12 cellular contexts compared by ENCODE assay signal in the genomic region with DNA sequence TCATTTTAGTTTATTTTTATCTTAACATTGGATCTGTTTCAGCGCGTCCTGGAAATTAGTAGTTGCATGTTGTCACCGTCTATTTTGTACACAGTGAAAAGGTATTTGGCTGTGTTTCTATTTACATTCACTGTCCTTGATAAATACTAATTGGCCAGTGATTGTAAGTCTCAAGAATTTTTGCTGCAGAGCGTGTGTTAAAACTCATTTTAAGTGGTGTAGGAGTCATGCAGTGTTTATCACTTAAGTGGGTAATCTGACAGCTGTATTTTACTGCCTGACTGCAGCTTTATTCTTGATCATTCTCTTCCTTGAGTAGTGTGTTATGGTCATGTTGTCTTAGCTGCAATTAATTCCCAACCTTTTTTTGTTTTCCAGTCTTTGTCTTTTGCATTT. TPM values are rescaled to one million over a fixed set of nuclear protein-coding genes. Genes with fewer than 3 reads are reported as not detected.
DNase-seq lines count a peak whose midpoint lies in the region; ATAC-seq and TF ChIP-seq lines count a peak whose summit lies in the region.
"Had no signal": no experiment of that assay in that cellular context is flagged by ENCODE, and none has a peak within 500 bp of the region (broad histone marks: within the 10 kb centered on the region; RNA-seq: fewer than 3 reads in every experiment).

No MANE protein-coding gene starts in this region.

- H3K4me1 ChIP-seq in right atrium auricular region: peaks cover 0 to 34% of the 10 kb centered on the region in 2 donors

- no peak overlapping the region for H3K4me3 ChIP-seq in right atrium auricular region
- H3K4me3 ChIP-seq in WERI-Rb-1 (ENCODE audit: low read depth, low read length): no peak overlapping the region
- H3K4me3 ChIP-seq: SK-N-MC had no signal

- ATAC-seq in GM18907 (IDR thresholded peaks at IDR 0.05; ENCODE audit: unreplicated experiment) (peak; percentile 15), HG03108 (IDR thresholded peaks at IDR 0.05; ENCODE audit: unreplicated experiment) (no peak)
- ATAC-seq in stimulated activated naive B cell treated with anti-CD40 and anti-IgM and Interleukin-4, amounts not matched to agents 10 μg/mL and 1 μg/mL and 100 μg/mL, for 72 hours (replicated peaks): no peak
- ATAC-seq: effector memory CD8-positive, alpha-beta T cell had no signal

- no peaks in the 10 kb centered on the region for H3K27me3 ChIP-seq in right atrium auricular region
- H3K27me3 ChIP-seq in WERI-Rb-1 (ENCODE audit: insufficient read depth, low read depth, severe bottlenecking): no peaks in the 10 kb centered on the region

- H3K36me3 ChIP-seq in right atrium auricular region: no peaks in the 10 kb centered on the region
- H3K36me3 ChIP-seq in WERI-Rb-1: no peaks in the 10 kb centered on the region

- DNase-seq in NCI-H748 treated with DMSO at 0.1 percent for 48 hours (lab: John Stamatoyannopoulos, UW): peak; percentile 29
- no peak for DNase-seq in right atrium auricular region (ENCODE audit: low spot score)
- no peak for DNase-seq in stimulated activated naive B cell treated with anti-CD40 and anti-IgM and Interleukin-4, amounts not matched to agents 10 μg/mL and 1 μg/mL and 100 μg/mL, for 72 hours
- no peak for DNase-seq in HK-2 (ENCODE audit: unreplicated experiment)
- no peak for DNase-seq in WERI-Rb-1
- DNase-seq in occipital lobe (lab: John Stamatoyannopoulos, UW): no peak
- DNase-seq: activated naive CD4-positive, alpha-beta T cell treated with anti-CD3 and anti-CD28 coated beads for 36 hours; effector memory CD8-positive, alpha-beta T cell had no signal

- no peaks in the 10 kb centered on the region for H3K9me3 Mint-ChIP-seq in stimulated activated naive B cell treated with anti-CD40 and anti-IgM and Interleukin-4, amounts not matched to agents 10 μg/mL and 1 μg/mL and 100 μg/mL, for 72 hours
- H3K9me3 Mint-ChIP-seq: activated naive CD4-positive, alpha-beta T cell treated with anti-CD3 and anti-CD28 coated beads for 36 hours; effector memory CD8-positive, alpha-beta T cell had no signal

- H3K9me3 ChIP-seq in right atrium auricular region: no peaks in the 10 kb centered on the region
- H3K9me3 ChIP-seq in WERI-Rb-1 (ENCODE audit: severe bottlenecking): no peaks in the 10 kb centered on the region

- no peak overlapping the region for H3K27ac Mint-ChIP-seq in stimulated activated naive B cell treated with anti-CD40 and anti-IgM and Interleukin-4, amounts not matched to agents 10 μg/mL and 1 μg/mL and 100 μg/mL, for 72 hours
- H3K27ac Mint-ChIP-seq: activated naive CD4-positive, alpha-beta T cell treated with anti-CD3 and anti-CD28 coated beads for 36 hours; effector memory CD8-positive, alpha-beta T cell had no signal

- H3K27ac ChIP-seq in right atrium auricular region (peak overlapping the region; percentile 56 to 75), WERI-Rb-1 (no peak overlapping the region)
- H3K27ac ChIP-seq: SK-N-MC had no signal

- H3K4me3 Mint-ChIP-seq in stimulated activated naive B cell treated with anti-CD40 and anti-IgM and Interleukin-4, amounts not matched to agents 10 μg/mL and 1 μg/mL and 100 μg/mL, for 72 hours: peak overlapping the region; percentile 10 to 61
- H3K4me3 Mint-ChIP-seq: activated naive CD4-positive, alpha-beta T cell treated with anti-CD3 and anti-CD28 coated beads for 36 hours; effector memory CD8-positive, alpha-beta T cell had no signal

- H3K36me3 Mint-ChIP-seq in stimulated activated naive B cell treated with anti-CD40 and anti-IgM and Interleukin-4, amounts not matched to agents 10 μg/mL and 1 μg/mL and 100 μg/mL, for 72 hours: no peaks in the 10 kb centered on the region

- H3K27me3 Mint-ChIP-seq in stimulated activated naive B cell treated with anti-CD40 and anti-IgM and Interleukin-4, amounts not matched to agents 10 μg/mL and 1 μg/mL and 100 μg/mL, for 72 hours: peaks cover under 1 to 3% of the 10 kb centered on the region in 2 donors
- H3K27me3 Mint-ChIP-seq: effector memory CD8-positive, alpha-beta T cell had no signal

- TF ChIP-seq CTCF in right atrium auricular region (IDR thresholded peaks at IDR 0.05): no peak
- no peak for TF ChIP-seq CTCF in WERI-Rb-1 (IDR thresholded peaks at IDR 0.05; ENCODE audit: low read depth, low read length)

- H3K4me1 Mint-ChIP-seq in stimulated activated naive B cell treated with anti-CD40 and anti-IgM and Interleukin-4, amounts not matched to agents 10 μg/mL and 1 μg/mL and 100 μg/mL, for 72 hours: peaks cover 9 to 15% of the 10 kb centered on the region in 2 donors

RNA-seq across cellular contexts. Expression of gene GUCY1A1, which starts 9.8 kb away (rescaled TPM):
- total RNA-seq in right atrium auricular region (10 to 100 TPM; 35.5 to 52.5 TPM), occipital lobe (136 TPM)
- total RNA-seq: myocyte had no signal
